In genomic region chr2:69200107-69200520, GRCh38 we compare ENCODE assay signal across 17 cellular contexts.
A peak's percentile ranks its signal among the peaks of the same experiment; 100 is the strongest.
DNase-seq lines count a peak whose midpoint lies in the region; ATAC-seq, FAIRE-seq and TF ChIP-seq lines count a peak whose summit lies in the region.
"Had no signal": no experiment of that assay in that cellular context is flagged by ENCODE, and none has a peak within 500 bp of the region (broad histone marks: within the 10 kb centered on the region; RNA-seq: fewer than 3 reads in every experiment).

No MANE protein-coding gene starts in this region.

- no peaks in the 10 kb centered on the region for H3K27me3 ChIP-seq in adipocyte (replicated peaks; ENCODE audit: control insufficient read depth, insufficient read depth, low read length)

- H3K4me3 Mint-ChIP-seq in effector memory CD8-positive, alpha-beta T cell, result no peak overlapping the region
- H3K4me3 Mint-ChIP-seq: activated CD4-positive, alpha-beta T cell treated with anti-CD3 and anti-CD28 coated beads for 36 hours; activated T-cell treated with anti-CD3 and anti-CD28 coated beads, Interleukin-2, amount 50 U/mL, for 24 hours; B cell had no signal

- no peaks in the 10 kb centered on the region for H3K36me3 Mint-ChIP-seq in effector memory CD8-positive, alpha-beta T cell (ENCODE audit: insufficient read depth)

- H3K4me1 Mint-ChIP-seq in effector memory CD8-positive, alpha-beta T cell (ENCODE audit: low read depth in 2 of 2), result no peaks in the 10 kb centered on the region
- H3K4me1 Mint-ChIP-seq: activated CD4-positive, alpha-beta T cell treated with anti-CD3 and anti-CD28 coated beads for 36 hours; B cell had no signal

- H3K4me1 ChIP-seq in adipocyte (ENCODE audit: control insufficient read depth, insufficient read depth, low read length), result peaks cover 50% of the 10 kb centered on the region

- no peak for FAIRE-seq in D721Med (lab: Jason Lieb, UNC)
- FAIRE-seq: GM12891 had no signal

- no peaks in the 10 kb centered on the region for H3K36me3 ChIP-seq in adipocyte (ENCODE audit: control insufficient read depth, insufficient read depth, low read length, severe bottlenecking)

- peaks cover 7 to 9% of the 10 kb centered on the region in 2 donors for H3K27me3 Mint-ChIP-seq in effector memory CD8-positive, alpha-beta T cell

- intact Hi-C loops in left ventricle myocardium superior (cut with micrococcal nuclease), result no loop called here

- H3K4me3 ChIP-seq in AG10803 (ENCODE audit: low read length), result no peak overlapping the region
- no peak overlapping the region for H3K4me3 ChIP-seq in adipocyte (ENCODE audit: low read length)
- H3K4me3 ChIP-seq in skeletal muscle cell (ENCODE audit: low read depth, low read length), result no peak overlapping the region

- peak overlapping the region; percentile 27 for H3K9ac ChIP-seq in adipocyte (ENCODE audit: low read length)

- peak; percentile 58 for ATAC-seq in left ventricle myocardium superior
- no peak for ATAC-seq in effector memory CD8-positive, alpha-beta T cell (replicated peaks)
- ATAC-seq: activated CD4-positive, alpha-beta T cell treated with anti-CD3 and anti-CD28 coated beads for 36 hours had no signal

- TF ChIP-seq CTCF in AG10803 (conservative IDR thresholded peaks at IDR 0.05; ENCODE audit: low read length), result no peak
- TF ChIP-seq CTCF in D721Med (IDR thresholded peaks at IDR 0.05; ENCODE audit: insufficient read depth, missing control alignments), result no peak

- DNase-seq in AG10803 (ENCODE audit: low read depth) (peak; percentile 97), adipocyte (ENCODE audit: low read depth) (peak; percentile 96), left ventricle myocardium superior (no peak), skeletal muscle cell (ENCODE audit: low read depth) (peak; percentile 93), NAMALWA (ENCODE audit: low spot score) (no peak), D721Med (ENCODE audit: insufficient read length, low spot score) (no peak), NCI-H2196 (lab: John Stamatoyannopoulos, UW; ENCODE audit: unreplicated experiment) (no peak)
- DNase-seq in effector memory CD8-positive, alpha-beta T cell, result no peak
- DNase-seq: activated CD4-positive, alpha-beta T cell treated with anti-CD3 and anti-CD28 coated beads for 36 hours; activated T-cell treated with anti-CD3 and anti-CD28 coated beads, Interleukin-2, amount 50 U/mL, for 24 hours; amygdala; DND-41; NCI-H187 treated with DMSO at 0.1 percent for 48 hours; NCI-H526 treated with DMSO at 0.1 percent for 48 hours; T-helper 1 cell had no signal

- no peak overlapping the region for H3K27ac Mint-ChIP-seq in effector memory CD8-positive, alpha-beta T cell
- H3K27ac Mint-ChIP-seq: activated CD4-positive, alpha-beta T cell treated with anti-CD3 and anti-CD28 coated beads for 36 hours; activated T-cell treated with anti-CD3 and anti-CD28 coated beads, Interleukin-2, amount 50 U/mL, for 24 hours; B cell had no signal

- no peaks in the 10 kb centered on the region for H3K9me3 ChIP-seq in adipocyte (ENCODE audit: control insufficient read depth, low read length)

- no peaks in the 10 kb centered on the region for H3K9me3 Mint-ChIP-seq in effector memory CD8-positive, alpha-beta T cell
- H3K9me3 Mint-ChIP-seq: activated T-cell treated with anti-CD3 and anti-CD28 coated beads, Interleukin-2, amount 50 U/mL, for 24 hours had no signal

Comparison
In these comparisons a context has a peak if more than half of its experiments do, and no peak if none do; other contexts are left out.
1. DNase-seq: peak in AG10803 (single experiment), adipocyte (single experiment) and skeletal muscle cell (single experiment); none in left ventricle myocardium superior (single experiment), NAMALWA (single experiment), effector memory CD8-positive, alpha-beta T cell (0 of 3), D721Med (single experiment) and NCI-H2196 (single experiment).